16 cellular contexts compared by ENCODE assay signal in the genomic region with DNA sequence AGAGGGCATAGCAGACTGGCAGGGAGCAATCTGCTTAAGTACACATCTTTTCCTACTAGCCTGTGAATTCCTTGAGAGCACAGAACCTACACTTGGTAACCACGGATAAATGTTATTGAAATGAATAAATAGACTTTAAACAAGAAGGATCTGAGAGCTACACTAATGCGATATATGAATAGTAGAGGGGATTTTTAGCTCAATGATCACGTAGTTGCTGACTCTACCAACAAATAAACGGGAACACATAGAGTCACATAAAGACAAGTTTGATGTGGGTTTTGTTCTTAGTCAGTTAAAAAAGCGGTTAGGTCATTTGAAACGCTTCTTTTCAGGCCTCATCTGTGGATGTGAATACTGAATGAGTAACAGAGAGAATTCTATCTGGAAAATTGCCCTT.
DNase-seq lines count a peak whose midpoint lies in the region; ATAC-seq and TF ChIP-seq lines count a peak whose summit lies in the region.
"Had no signal": no experiment of that assay in that cellular context is flagged by ENCODE, and none has a peak within 500 bp of the region (broad histone marks: within the 10 kb centered on the region; RNA-seq: fewer than 3 reads in every experiment).

No MANE protein-coding gene starts in this region.

- H3K27me3 Mint-ChIP-seq in activated T-helper 17 cell treated with anti-CD3 and anti-CD28 coated beads, Interleukin-2, amount 50 U/mL, for 72 hours = peaks cover 3% of the 10 kb centered on the region
- no peaks in the 10 kb centered on the region for H3K27me3 Mint-ChIP-seq in H9 (ENCODE audit: low read depth)
- H3K27me3 Mint-ChIP-seq in naive thymus-derived CD8-positive, alpha-beta T cell = peaks cover 0 to 6% (median 0%) of the 10 kb centered on the region in 5 donors

- no peak overlapping the region for H3K4me2 ChIP-seq in H9 (ENCODE audit: insufficient read depth, insufficient read length, low read length)

- no peak overlapping the region for H3K23ac ChIP-seq in H9 (ENCODE audit: insufficient read length, low read depth, low read length)

- no peak overlapping the region for H2BK120ac ChIP-seq in H9 (ENCODE audit: low read depth, low read length, poor library complexity, severe bottlenecking)

- H3K56ac ChIP-seq in H9 (ENCODE audit: insufficient read length, low read depth, low read length) = no peak overlapping the region

- no peaks in the 10 kb centered on the region for H3K23me2 ChIP-seq in H9 (ENCODE audit: insufficient read length, low read depth, low read length, poor library complexity, severe bottlenecking)

- H3K9me3 ChIP-seq in H9 (ENCODE audit: control insufficient read depth, low read depth, low read length) = no peaks in the 10 kb centered on the region
- H3K9me3 ChIP-seq: psoas muscle had no signal

- no peak overlapping the region for H2BK12ac ChIP-seq in H9 (ENCODE audit: insufficient read length, low read depth, low read length)

- WGBS in H9 (ENCODE audit: extremely low coverage, insufficient read length, low lambda C conversion rate) = no CpG with 5 or more reads among the region's 6 CpGs

- no peak overlapping the region for H2AK5ac ChIP-seq in H9 (ENCODE audit: insufficient read length, low read length)

- ATAC-seq in GM18499 (IDR thresholded peaks at IDR 0.05; ENCODE audit: insufficient read depth, unreplicated experiment) = peak; percentile 41
- peak; percentile 40 for ATAC-seq in GM19452 (IDR thresholded peaks at IDR 0.05; ENCODE audit: unreplicated experiment)
- ATAC-seq in HG02973 (IDR thresholded peaks at IDR 0.05; ENCODE audit: unreplicated experiment) = peak; percentile 49
- ATAC-seq in activated T-helper 17 cell treated with anti-CD3 and anti-CD28 coated beads, Interleukin-2, amount 50 U/mL, for 72 hours (replicated peaks) = peak; percentile 67
- ATAC-seq in naive thymus-derived CD8-positive, alpha-beta T cell = no peak
- ATAC-seq: HepG2, psoas muscle had no signal

- H3K79me2 ChIP-seq in H9 (ENCODE audit: insufficient read depth, low read length) = no peaks in the 10 kb centered on the region

- no peaks in the 10 kb centered on the region for H4K20me1 ChIP-seq in H9 (ENCODE audit: control insufficient read depth, insufficient read depth, insufficient read length)

- no peaks in the 10 kb centered on the region for H3K4me1 Mint-ChIP-seq in activated T-helper 17 cell treated with anti-CD3 and anti-CD28 coated beads, Interleukin-2, amount 50 U/mL, for 72 hours
- peaks cover 17 to 18% of the 10 kb centered on the region in 2 experiments for H3K4me1 Mint-ChIP-seq in H9
- H3K4me1 Mint-ChIP-seq in naive thymus-derived CD8-positive, alpha-beta T cell = peaks cover 0 to 2% (median 0%) of the 10 kb centered on the region in 4 donors

- peaks cover 8% of the 10 kb centered on the region; the same call in 1 of the 2 replicates for H3K4me1 ChIP-seq in H9 (ENCODE audit: insufficient read depth, low read length)

- no peak overlapping the region for H3K27ac ChIP-seq in H9 (ENCODE audit: insufficient read length, low read depth, low read length)
- H3K27ac ChIP-seq: brain microvascular endothelial cell, psoas muscle had no signal

- no peak overlapping the region for H3K14ac ChIP-seq in H9 (ENCODE audit: insufficient read depth, low read length)

- H2AFZ ChIP-seq in H9 (ENCODE audit: low read length) = no peak overlapping the region

- DNase-seq in NCI-H1105 (lab: John Stamatoyannopoulos, UW) (no peak), NCI-H2227 treated with DMSO at 0.1 percent for 48 hours (lab: John Stamatoyannopoulos, UW) (no peak), H9 (no peak)
- no peak for DNase-seq in naive thymus-derived CD8-positive, alpha-beta T cell
- DNase-seq: activated T-cell treated with anti-CD3 and anti-CD28 coated beads, Interleukin-2, amount 50 U/mL, for 24 hours; brain microvascular endothelial cell; GF-D8; hippocampal formation; NCI-H2107; OCI-M1; psoas muscle had no signal

- no peaks in the 10 kb centered on the region for H3K36me3 Mint-ChIP-seq in activated T-helper 17 cell treated with anti-CD3 and anti-CD28 coated beads, Interleukin-2, amount 50 U/mL, for 72 hours (ENCODE audit: low read depth)
- H3K36me3 Mint-ChIP-seq in H9 (ENCODE audit: insufficient read depth in 1 of 3, low read depth in 3 of 3) = peaks cover 8 to 23% (median 18%) of the 10 kb centered on the region in 3 experiments
- no peaks in the 10 kb centered on the region for H3K36me3 Mint-ChIP-seq in naive thymus-derived CD8-positive, alpha-beta T cell

- H2BK5ac ChIP-seq in H9 (ENCODE audit: insufficient read length, low read length) = no peak overlapping the region

- no peak for TF ChIP-seq CTCF in H9 (conservative IDR thresholded peaks at IDR 0.05)

- no peak overlapping the region for H3K27ac Mint-ChIP-seq in activated T-helper 17 cell treated with anti-CD3 and anti-CD28 coated beads, Interleukin-2, amount 50 U/mL, for 72 hours
- peak overlapping the region in 1 of 3 experiments; percentile 32; a peak in 2 of 7 replicates for H3K27ac Mint-ChIP-seq in H9
- no peak overlapping the region for H3K27ac Mint-ChIP-seq in naive thymus-derived CD8-positive, alpha-beta T cell
- H3K27ac Mint-ChIP-seq: activated T-cell treated with anti-CD3 and anti-CD28 coated beads, Interleukin-2, amount 50 U/mL, for 24 hours had no signal

- no peak overlapping the region for H3K9ac ChIP-seq in H9 (ENCODE audit: extremely low read depth, insufficient read length, low read length)

- H3K4ac ChIP-seq in H9 (ENCODE audit: low read depth, low read length) = no peak overlapping the region

- H2BK20ac ChIP-seq in H9 (ENCODE audit: low read depth, low read length, poor library complexity, severe bottlenecking) = no peak overlapping the region

- POLR2A ChIA-PET in naive thymus-derived CD8-positive, alpha-beta T cell (lab: Charles Lee) = no interaction called here

- no peak overlapping the region for H3K4me3 Mint-ChIP-seq in activated T-helper 17 cell treated with anti-CD3 and anti-CD28 coated beads, Interleukin-2, amount 50 U/mL, for 72 hours
- H3K4me3 Mint-ChIP-seq in H9 = no peak overlapping the region
- H3K4me3 Mint-ChIP-seq in naive thymus-derived CD8-positive, alpha-beta T cell = no peak overlapping the region
- H3K4me3 Mint-ChIP-seq: activated T-cell treated with anti-CD3 and anti-CD28 coated beads, Interleukin-2, amount 50 U/mL, for 24 hours had no signal

- no peak overlapping the region for H2BK15ac ChIP-seq in H9 (ENCODE audit: low read depth, low read length)

- H3K18ac ChIP-seq in H9 (ENCODE audit: insufficient read length, low read depth, low read length) = no peak overlapping the region

- H3K9me3 Mint-ChIP-seq in activated T-helper 17 cell treated with anti-CD3 and anti-CD28 coated beads, Interleukin-2, amount 50 U/mL, for 72 hours = no peaks in the 10 kb centered on the region
- H3K9me3 Mint-ChIP-seq in H9 = peaks cover 0 to 3% of the 10 kb centered on the region in 2 experiments; a peak in 1 of 5 replicates
- H3K9me3 Mint-ChIP-seq in naive thymus-derived CD8-positive, alpha-beta T cell = peaks cover 0 to 7% (median 0%) of the 10 kb centered on the region in 9 donors
- H3K9me3 Mint-ChIP-seq: activated T-cell treated with anti-CD3 and anti-CD28 coated beads, Interleukin-2, amount 50 U/mL, for 24 hours had no signal

- no peaks in the 10 kb centered on the region for H3K79me1 ChIP-seq in H9 (ENCODE audit: insufficient read depth, low read depth, low read length, poor library complexity, severe bottlenecking)

- H4K8ac ChIP-seq in H9 (replicated peaks; ENCODE audit: insufficient read length, low read depth, low read length) = no peak overlapping the region

- H3T11ph ChIP-seq in H9 (ENCODE audit: low read length) = no peak overlapping the region

- H3K27me3 ChIP-seq in H9 (ENCODE audit: insufficient read depth, low read length) = no peaks in the 10 kb centered on the region
- H3K27me3 ChIP-seq: brain microvascular endothelial cell had no signal

- no peak overlapping the region for H4K91ac ChIP-seq in H9 (ENCODE audit: insufficient read length, low read depth, low read length)

- no peak overlapping the region for H4K5ac ChIP-seq in H9 (ENCODE audit: insufficient read length, low read depth, low read length)

Comparison
In these comparisons a context has a peak if more than half of its experiments do, and no peak if none do; other contexts are left out.
1. ATAC-seq: peak in GM18499 (single experiment), GM19452 (single experiment), HG02973 (single experiment) and activated T-helper 17 cell treated with anti-CD3 and anti-CD28 coated beads, Interleukin-2, amount 50 U/mL, for 72 hours (single experiment); none in naive thymus-derived CD8-positive, alpha-beta T cell (0 of 2).